In the genomic region with DNA sequence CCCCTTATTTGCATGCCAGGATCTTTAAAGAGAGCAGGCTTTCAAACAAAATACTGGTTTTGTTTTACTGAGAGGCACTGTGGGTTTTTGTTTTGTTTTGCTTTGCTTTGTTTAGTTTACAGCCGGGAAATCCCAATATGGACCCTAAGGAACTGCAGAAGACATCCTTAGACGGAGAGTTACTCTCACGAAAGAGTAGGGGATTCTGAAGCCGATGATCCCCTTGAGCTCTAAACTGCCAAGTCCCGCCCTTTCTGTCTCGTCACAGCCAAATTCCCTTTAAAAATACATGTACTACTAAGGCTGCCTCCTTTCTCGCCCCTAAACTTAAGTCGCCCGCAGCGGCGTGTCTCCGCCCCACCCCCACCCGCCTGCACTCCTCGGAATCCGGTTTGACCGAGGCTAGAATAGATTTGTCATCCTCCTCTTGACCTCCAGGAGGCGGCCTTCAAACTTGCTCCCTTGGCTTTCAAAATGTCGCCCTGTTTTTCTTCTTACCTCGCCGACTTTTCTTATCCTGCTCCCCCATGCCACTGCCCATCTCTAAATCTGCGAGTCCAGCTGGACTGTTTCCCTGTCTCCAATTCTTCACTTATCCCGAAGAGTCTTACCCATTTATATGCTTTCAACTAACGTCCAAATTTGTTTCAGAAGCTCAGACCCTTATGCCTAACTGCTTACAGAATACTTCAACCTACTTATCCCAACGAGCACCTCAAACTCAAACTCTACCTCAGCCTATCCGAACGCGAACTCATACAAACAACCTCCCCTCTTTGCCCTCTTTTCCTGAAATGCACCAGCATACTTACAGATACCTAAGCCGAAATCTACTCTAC, we compare ENCODE assay signal across 8 cellular contexts. TPM values are rescaled to one million over a fixed set of nuclear protein-coding genes. Genes with fewer than 3 reads are reported as not detected.
A peak's percentile ranks its signal among the peaks of the same experiment; 100 is the strongest.
DNase-seq lines count a peak whose midpoint lies in the region; ATAC-seq, FAIRE-seq and TF ChIP-seq lines count a peak whose summit lies in the region.

No MANE protein-coding gene starts in this region.

- H3K27ac ChIP-seq in WERI-Rb-1: peak overlapping the region; percentile 89
- H3K27ac ChIP-seq in kidney (ENCODE audit: low read depth in 2 of 2, low read length in 2 of 2): peak overlapping the region; percentile 98 to 99

- H3K9me3 ChIP-seq in WERI-Rb-1 (ENCODE audit: severe bottlenecking): no peaks in the 10 kb centered on the region
- no peaks in the 10 kb centered on the region for H3K9me3 ChIP-seq in kidney (ENCODE audit: control insufficient read depth in 1 of 2, low read length in 2 of 2)

- H3K9ac ChIP-seq in kidney (ENCODE audit: low read length in 2 of 2): peak overlapping the region; percentile 38 to 99

- H3K4me1 ChIP-seq in kidney (ENCODE audit: control insufficient read depth in 1 of 2, insufficient read depth in 1 of 2, low read depth in 1 of 2, low read length in 2 of 2): peaks cover 8 to 11% of the 10 kb centered on the region in 2 donors

- DNase-seq in NCI-H2171 (lab: John Stamatoyannopoulos, UW) (peak; percentile 80), WERI-Rb-1 (peak; percentile 94), bronchial epithelial cell (ENCODE audit: low read depth) (peak; percentile 74), kidney (peak; percentile 94), 8988T (no peak)
- DNase-seq in stimulated activated CD4-positive, alpha-beta T cell treated with anti-CD3 and anti-CD28 coated beads, Interleukin-12 subunit alpha, Interleukin-12 subunit beta, amount 100 ng/mL, for 48 hours (ENCODE audit: low read depth in 2 of 3, low spot score in 1 of 3): peak; percentile 77 to 79 (median 78)

- peak; percentile 24 for ATAC-seq in GM18502 (IDR thresholded peaks at IDR 0.05; ENCODE audit: poor library complexity, unreplicated experiment)
- ATAC-seq in HG03095 (IDR thresholded peaks at IDR 0.05; ENCODE audit: unreplicated experiment): peak; percentile 17

- no peaks in the 10 kb centered on the region; the same call in 1 of the 2 replicates for H3K36me3 ChIP-seq in WERI-Rb-1
- H3K36me3 ChIP-seq in bronchial epithelial cell (ENCODE audit: control insufficient read depth, insufficient read depth, low read length): no peaks in the 10 kb centered on the region
- no peaks in the 10 kb centered on the region for H3K36me3 ChIP-seq in kidney (ENCODE audit: control insufficient read depth in 1 of 2, insufficient read depth in 2 of 2, low read length in 2 of 2)

- H3K27me3 ChIP-seq in WERI-Rb-1 (ENCODE audit: insufficient read depth, low read depth, severe bottlenecking): no peaks in the 10 kb centered on the region
- H3K27me3 ChIP-seq in bronchial epithelial cell (ENCODE audit: control insufficient read depth, insufficient read depth, low read length): no peaks in the 10 kb centered on the region

- intact Hi-C loops in kidney (cut with DNase I): no loop called here

- peak overlapping the region; percentile 74 for H3K4me3 ChIP-seq in WERI-Rb-1 (ENCODE audit: low read depth, low read length)
- peak overlapping the region; percentile 55 for H3K4me3 ChIP-seq in bronchial epithelial cell (ENCODE audit: low read depth, low read length)
- H3K4me3 ChIP-seq in kidney (ENCODE audit: low read length in 2 of 2): peak overlapping the region; percentile 81 to 94

- TF ChIP-seq CTCF in WERI-Rb-1 (IDR thresholded peaks at IDR 0.05; ENCODE audit: low read depth, low read length) (peak; percentile 84), bronchial epithelial cell (IDR thresholded peaks at IDR 0.05; ENCODE audit: insufficient read depth, low read length, severe bottlenecking) (peak; percentile 77), kidney (IDR thresholded peaks at IDR 0.05; ENCODE audit: borderline replicate concordance, extremely low read depth, insufficient read depth) (peak; percentile 77)

- FAIRE-seq in bronchial epithelial cell (lab: Jason Lieb, UNC) (no peak), kidney (lab: Jason Lieb, UNC) (no peak)

RNA-seq across cellular contexts. Expression of a gene that starts 11.0 kb away (rescaled TPM):
- total RNA-seq in bronchial epithelial cell: 17.6 and 22.9 TPM in 2 replicates
- 14.3 TPM for total RNA-seq in kidney
- polyA plus RNA-seq in kidney (ENCODE audit: insufficient read depth, low read depth, low replicate concordance): 44.0 TPM

RNA-seq across cellular contexts. Expression of a gene that starts 29.3 kb away (rescaled TPM):
- total RNA-seq in bronchial epithelial cell (0.26 and 1.1 TPM in 2 replicates), kidney (4.5 TPM)
- 2.0 TPM for polyA plus RNA-seq in kidney (ENCODE audit: insufficient read depth, low read depth, low replicate concordance)

RNA-seq across cellular contexts. Expression of a gene that starts 39.2 kb away (rescaled TPM):
- 7.4 and 10.4 TPM in 2 replicates for total RNA-seq in bronchial epithelial cell
- 55.0 TPM for total RNA-seq in kidney
- polyA plus RNA-seq in kidney (ENCODE audit: insufficient read depth, low read depth, low replicate concordance): 40.6 TPM

RNA-seq across cellular contexts. Expression of a gene that starts 48.3 kb away (rescaled TPM):
- total RNA-seq in bronchial epithelial cell (1.1 and 2.0 TPM in 2 replicates), kidney (24.7 TPM)
- 21.6 TPM for polyA plus RNA-seq in kidney (ENCODE audit: insufficient read depth, low read depth, low replicate concordance)
